In the genomic region with DNA sequence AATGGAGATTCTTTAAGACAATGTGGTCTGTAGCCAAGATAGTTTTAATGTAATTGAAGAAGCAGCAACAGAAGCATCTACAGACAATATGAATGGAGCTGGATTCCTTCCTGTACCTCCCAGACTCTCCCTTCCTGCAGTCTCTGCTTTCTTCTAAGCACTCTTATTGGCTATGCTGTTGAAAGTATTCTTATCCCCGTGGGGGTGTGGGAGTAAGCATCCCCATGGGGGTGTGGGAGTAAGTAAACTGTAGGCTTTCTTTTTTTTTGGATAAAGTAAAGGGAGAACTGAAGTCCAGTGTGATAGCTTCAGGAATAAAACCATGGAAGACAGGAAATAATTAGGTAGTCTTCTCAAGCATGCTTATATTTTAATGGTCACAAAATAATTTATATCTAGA, we compare ENCODE assay signal across 11 cellular contexts. TPM values are rescaled to one million over a fixed set of nuclear protein-coding genes. Genes with fewer than 3 reads are reported as not detected.
"Had no signal": no experiment of that assay in that cellular context is flagged by ENCODE, and none has a peak within 500 bp of the region (broad histone marks: within the 10 kb centered on the region; RNA-seq: fewer than 3 reads in every experiment).

No MANE protein-coding gene starts in this region.

- H3K9me3 Mint-ChIP-seq: GM23338 had no signal

- H3K27ac ChIP-seq: HL-60, KMS-11 had no signal

- H3K9me3 ChIP-seq: HAP-1 had no signal

- H3K4me3 ChIP-seq: GM23338, HAP-1 had no signal

- ATAC-seq: GM23338, HCT116, HepG2 had no signal

- FAIRE-seq: H1, H54, HepG2 had no signal

- H3K4me3 Mint-ChIP-seq: GM23338, IgD-negative memory B cell had no signal

- H3K9ac ChIP-seq: KMS-11 had no signal

- H3K36me3 ChIP-seq: HAP-1 had no signal

- DNase-seq: Karpas-422, KBM-7 had no signal

- H3K27ac Mint-ChIP-seq: GM23338, IgD-negative memory B cell had no signal

RNA-seq across cellular contexts. Expression of a gene that starts 4.1 kb away (rescaled TPM):
- polyA plus RNA-seq: IgD-negative memory B cell had no signal
